Comparison of ENCODE assay signal across 17 cellular contexts in genomic region chr17:28001149-28001548, GRCh38.
"Had no signal": no experiment of that assay in that cellular context is flagged by ENCODE, and none has a peak within 500 bp of the region (broad histone marks: within the 10 kb centered on the region; RNA-seq: fewer than 3 reads in every experiment).

No MANE protein-coding gene starts in this region.

- H3K27ac Mint-ChIP-seq: activated CD4-positive, alpha-beta T cell treated with anti-CD3 and anti-CD28 coated beads, Interleukin-2, amount 10 ng/mL, durations not matched to agents 7 days and 5 days; activated CD8-positive, alpha-beta T cell treated with anti-CD3 and anti-CD28 coated beads, Interleukin-2, amount 10 ng/mL, durations not matched to agents 7 days and 5 days; activated naive CD4-positive, alpha-beta T cell treated with anti-CD3 and anti-CD28 coated beads for 36 hours; activated T-cell treated with anti-CD3 and anti-CD28 coated beads, Interleukin-2, amount 50 U/mL, for 24 hours; nephron progenitor cell; progenitor cell of endocrine pancreas; stimulated activated naive CD8-positive, alpha-beta T cell treated with anti-CD3 and anti-CD28 coated beads, Interleukin-15, amount 100 ng/mL, for 72 hours had no signal

- H3K4me3 Mint-ChIP-seq: activated CD4-positive, alpha-beta T cell treated with anti-CD3 and anti-CD28 coated beads, Interleukin-2, amount 10 ng/mL, durations not matched to agents 7 days and 5 days; activated CD8-positive, alpha-beta T cell treated with anti-CD3 and anti-CD28 coated beads, Interleukin-2, amount 10 ng/mL, durations not matched to agents 7 days and 5 days; activated naive CD4-positive, alpha-beta T cell treated with anti-CD3 and anti-CD28 coated beads for 36 hours; activated T-cell treated with anti-CD3 and anti-CD28 coated beads, Interleukin-2, amount 50 U/mL, for 24 hours; nephron progenitor cell; stimulated activated naive CD8-positive, alpha-beta T cell treated with anti-CD3 and anti-CD28 coated beads, Interleukin-15, amount 100 ng/mL, for 72 hours had no signal

- DNase-seq: activated CD4-positive, alpha-beta T cell treated with anti-CD3 and anti-CD28 coated beads, Interleukin-2, amount 10 ng/mL, durations not matched to agents 7 days and 5 days; activated CD4-positive, CD25-positive, alpha-beta regulatory T cell; activated CD8-positive, alpha-beta T cell treated with anti-CD3 and anti-CD28 coated beads, Interleukin-2, amount 10 ng/mL, durations not matched to agents 7 days and 5 days; activated naive CD4-positive, alpha-beta T cell treated with anti-CD3 and anti-CD28 coated beads for 36 hours; activated T-cell treated with anti-CD3 and anti-CD28 coated beads, Interleukin-2, amount 50 U/mL, for 24 hours; body of pancreas; caudate nucleus; gastrocnemius medialis; heart left ventricle; left ventricle myocardium superior; nephron progenitor cell; occipital lobe; stimulated activated CD4-positive, alpha-beta T cell treated with anti-CD3 and anti-CD28 coated beads, Interleukin-2, amount 100 ng/mL, for 24 hours; stimulated activated naive CD8-positive, alpha-beta T cell treated with anti-CD3 and anti-CD28 coated beads, Interleukin-15, amount 100 ng/mL, for 72 hours; trophoblast cell had no signal

- H3K9me3 Mint-ChIP-seq: activated CD4-positive, alpha-beta T cell treated with anti-CD3 and anti-CD28 coated beads, Interleukin-2, amount 10 ng/mL, durations not matched to agents 7 days and 5 days; activated naive CD4-positive, alpha-beta T cell treated with anti-CD3 and anti-CD28 coated beads for 36 hours; activated T-cell treated with anti-CD3 and anti-CD28 coated beads, Interleukin-2, amount 50 U/mL, for 24 hours; nephron progenitor cell; stimulated activated naive CD8-positive, alpha-beta T cell treated with anti-CD3 and anti-CD28 coated beads, Interleukin-15, amount 100 ng/mL, for 72 hours had no signal

- H3K4me1 Mint-ChIP-seq: activated CD4-positive, alpha-beta T cell treated with anti-CD3 and anti-CD28 coated beads, Interleukin-2, amount 10 ng/mL, durations not matched to agents 7 days and 5 days; stimulated activated naive CD8-positive, alpha-beta T cell treated with anti-CD3 and anti-CD28 coated beads, Interleukin-15, amount 100 ng/mL, for 72 hours had no signal

- H3K4me3 ChIP-seq: body of pancreas, gastrocnemius medialis, heart left ventricle, vagina had no signal
